Comparison of ENCODE assay signal across 8 cellular contexts in the genomic region with DNA sequence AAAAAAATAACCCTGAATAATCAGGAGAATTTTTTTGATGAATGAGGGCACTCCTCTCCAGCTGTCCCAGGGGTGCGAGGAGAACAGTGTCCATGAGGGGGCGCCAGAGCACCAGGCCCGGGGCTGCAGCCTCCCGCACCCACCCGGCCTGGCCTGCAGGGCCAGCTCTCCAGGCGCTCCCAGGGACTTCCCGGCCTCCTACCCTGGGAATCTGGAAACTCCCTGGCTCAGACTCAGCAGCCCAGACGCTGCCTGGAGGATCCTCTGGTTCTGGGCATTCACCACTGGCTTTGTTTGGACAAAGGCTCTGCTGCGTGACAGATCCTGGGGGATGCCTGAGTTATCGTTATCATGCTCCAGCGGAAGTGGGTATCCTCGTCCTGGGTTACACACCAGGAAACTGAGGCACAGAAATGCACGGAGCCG. TPM values are rescaled to one million over a fixed set of nuclear protein-coding genes. Genes with fewer than 3 reads are reported as not detected.
DNase-seq lines count a peak whose midpoint lies in the region; ATAC-seq and TF ChIP-seq lines count a peak whose summit lies in the region.

No MANE protein-coding gene starts in this region.

- POLR2A ChIA-PET in activated CD4-positive, alpha-beta memory T cell treated with anti-CD3 and anti-CD28 coated beads, Interleukin-2, amount 10 ng/mL, durations not matched to agents 7 days and 5 days (lab: Charles Lee): interaction anchor here (0.8 kb wide), 1 partner anchor 23 kb away, joined by 3 read pairs; no protein-coding TSS in a partner anchor

- no peak overlapping the region for H3K27ac Mint-ChIP-seq in activated CD4-positive, alpha-beta memory T cell treated with anti-CD3 and anti-CD28 coated beads, Interleukin-2, amount 10 ng/mL, durations not matched to agents 7 days and 5 days

- H3K4me3 ChIP-seq in lung: no peak overlapping the region

- CTCF ChIA-PET in activated CD4-positive, alpha-beta memory T cell treated with anti-CD3 and anti-CD28 coated beads, Interleukin-2, amount 10 ng/mL, durations not matched to agents 7 days and 5 days (lab: Charles Lee): interaction anchor here (0.6 to 2.4 kb wide), 12 partner anchors 9 to 176 kb away, joined by 3 to 13 read pairs (median 4); no protein-coding TSS in a partner anchor

- H3K27me3 ChIP-seq in lung (ENCODE audit: control insufficient read depth, insufficient read depth): no peaks in the 10 kb centered on the region

- H3K9me3 ChIP-seq in lung (ENCODE audit: control insufficient read depth in 2 of 2, insufficient read depth in 1 of 2, low read length in 1 of 2): peaks cover 0 to 8% of the 10 kb centered on the region in 2 donors

- no peaks in the 10 kb centered on the region for H3K27me3 Mint-ChIP-seq in activated CD4-positive, alpha-beta memory T cell treated with anti-CD3 and anti-CD28 coated beads, Interleukin-2, amount 10 ng/mL, durations not matched to agents 7 days and 5 days

- TF ChIP-seq CTCF in lung (IDR thresholded peaks at IDR 0.05; ENCODE audit: control extremely low read depth, extremely low read depth): peak; percentile 83

- WGBS in lung, 2 donors: 28 to 44% methylated on average over 14 of the region's 14 CpGs

- ATAC-seq in lung (ENCODE audit: insufficient read depth, low FRiP score): peak; percentile 95
- no peak for ATAC-seq in HG03457 (IDR thresholded peaks at IDR 0.05; ENCODE audit: unreplicated experiment)

- H3K4me1 ChIP-seq in lung (ENCODE audit: control insufficient read depth in 2 of 2, insufficient read depth in 2 of 2, low read length in 2 of 2): peaks cover 4 to 5% of the 10 kb centered on the region in 2 donors

- H3K36me3 Mint-ChIP-seq in activated CD4-positive, alpha-beta memory T cell treated with anti-CD3 and anti-CD28 coated beads, Interleukin-2, amount 10 ng/mL, durations not matched to agents 7 days and 5 days (ENCODE audit: low read depth): peaks cover 69% of the 10 kb centered on the region

- H3K4me1 Mint-ChIP-seq in activated CD4-positive, alpha-beta memory T cell treated with anti-CD3 and anti-CD28 coated beads, Interleukin-2, amount 10 ng/mL, durations not matched to agents 7 days and 5 days: peaks cover 5% of the 10 kb centered on the region

- peaks cover 0 to 7% of the 10 kb centered on the region in 2 donors for H3K36me3 ChIP-seq in lung (ENCODE audit: control insufficient read depth in 2 of 2, insufficient read depth in 2 of 2, low read length in 2 of 2)

- peak overlapping the region in 1 of 2 donors; percentile 26 for H3K27ac ChIP-seq in lung (ENCODE audit: low read depth in 1 of 2, low read length in 1 of 2)

- DNase-seq in NCI-H345 (lab: John Stamatoyannopoulos, UW): peak; percentile 52
- no peak for DNase-seq in NCI-H345 treated with DMSO at 0.1 percent for 48 hours (lab: John Stamatoyannopoulos, UW; ENCODE audit: unreplicated experiment)
- DNase-seq in NCI-H2227 (lab: John Stamatoyannopoulos, UW; ENCODE audit: unreplicated experiment): peak; percentile 75
- DNase-seq in activated CD4-positive, alpha-beta memory T cell treated with anti-CD3 and anti-CD28 coated beads, Interleukin-2, amount 10 ng/mL, durations not matched to agents 7 days and 5 days: peak; percentile 63
- peak; percentile 90 for DNase-seq in ecto neural progenitor cell (ENCODE audit: low spot score)
- DNase-seq in lung (ENCODE audit: low spot score): peak; percentile 86
- DNase-seq in stimulated activated CD4-positive, alpha-beta T cell treated with anti-CD3 and anti-CD28 coated beads, Interleukin-4, amount 100 ng/mL, for 4 hours: peak; percentile 42 to 65

- H3K9me3 Mint-ChIP-seq in activated CD4-positive, alpha-beta memory T cell treated with anti-CD3 and anti-CD28 coated beads, Interleukin-2, amount 10 ng/mL, durations not matched to agents 7 days and 5 days: peaks cover 6% of the 10 kb centered on the region

- H3K4me3 Mint-ChIP-seq in activated CD4-positive, alpha-beta memory T cell treated with anti-CD3 and anti-CD28 coated beads, Interleukin-2, amount 10 ng/mL, durations not matched to agents 7 days and 5 days: no peak overlapping the region

RNA-seq across cellular contexts. Expression of gene MCM5, which starts 31.0 kb away (rescaled TPM):
- 100 to 1,000 TPM; 190 to 195 TPM for total RNA-seq in activated CD4-positive, alpha-beta memory T cell treated with anti-CD3 and anti-CD28 coated beads, Interleukin-2, amount 10 ng/mL, durations not matched to agents 7 days and 5 days
- 10 to 100 TPM; 31.1 to 43.1 TPM for total RNA-seq in lung
- 10 to 100 TPM; 17.6 to 20.7 TPM for polyA plus RNA-seq in lung

RNA-seq across cellular contexts. Expression of gene HMOX1, which starts 50.0 kb away (rescaled TPM):
- total RNA-seq in activated CD4-positive, alpha-beta memory T cell treated with anti-CD3 and anti-CD28 coated beads, Interleukin-2, amount 10 ng/mL, durations not matched to agents 7 days and 5 days: 1 to 10 TPM; 2.4 to 2.9 TPM
- 100 to 1,000 TPM in 1 of 2 donors, 10 to 100 TPM in 1; 59.9 to 151 TPM for total RNA-seq in lung
- 100 to 1,000 TPM; 120 to 930 TPM for polyA plus RNA-seq in lung

Comparison
In these comparisons a context has a peak if more than half of its experiments do, and no peak if none do; other contexts are left out.
1. RNA of gene MCM5, which starts 31.0 kb away (total RNA-seq): 190 to 195 TPM in activated CD4-positive, alpha-beta memory T cell treated with anti-CD3 and anti-CD28 coated beads, Interleukin-2, amount 10 ng/mL, durations not matched to agents 7 days and 5 days; 31.1 to 43.1 TPM in lung; every median in the first group is over 4 times any median in the second.
2. RNA of gene HMOX1, which starts 50.0 kb away (total RNA-seq): 59.9 to 151 TPM in lung; 2.4 to 2.9 TPM in activated CD4-positive, alpha-beta memory T cell treated with anti-CD3 and anti-CD28 coated beads, Interleukin-2, amount 10 ng/mL, durations not matched to agents 7 days and 5 days; every median in the first group is over 10 times any median in the second.